In the genomic region with DNA sequence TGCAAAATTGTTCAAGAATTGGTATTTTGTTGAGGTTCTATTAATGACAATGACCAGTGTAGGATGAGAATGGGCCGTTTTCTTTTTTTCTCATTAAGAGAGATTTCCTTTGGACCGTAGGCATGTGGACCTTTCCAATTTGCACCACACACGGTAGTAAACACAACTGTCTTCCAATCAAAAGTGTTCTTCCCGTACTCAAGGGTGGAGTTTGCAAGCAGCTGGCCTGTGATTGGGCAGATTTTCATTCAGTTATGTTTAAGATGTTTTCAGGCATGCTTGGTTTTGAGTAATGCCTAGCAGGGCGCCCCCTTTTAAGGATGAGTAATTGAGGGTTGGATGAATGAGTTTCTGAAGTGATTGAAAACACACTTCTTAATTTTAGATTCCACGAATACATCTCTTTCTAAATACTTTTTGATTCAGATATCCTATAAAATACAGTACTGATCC, we compare ENCODE assay signal across 8 cellular contexts. TPM values are rescaled to one million over a fixed set of nuclear protein-coding genes. Genes with fewer than 3 reads are reported as not detected.
DNase-seq lines count a peak whose midpoint lies in the region; ATAC-seq and TF ChIP-seq lines count a peak whose summit lies in the region.

No MANE protein-coding gene starts in this region.

- H3K9me3 ChIP-seq in cardiac muscle cell (ENCODE audit: low read depth) (no peaks in the 10 kb centered on the region), iPS-18a (ENCODE audit: control insufficient read depth, low read depth, low read length) (no peaks in the 10 kb centered on the region)

- H3K36me3 ChIP-seq in cardiac muscle cell (no peaks in the 10 kb centered on the region), iPS-18a (ENCODE audit: control insufficient read depth, low read depth, low read length) (no peaks in the 10 kb centered on the region)

- no peak overlapping the region for H3K9ac ChIP-seq in iPS-18a (ENCODE audit: low read length)

- H3K4me1 ChIP-seq in cardiac muscle cell (ENCODE audit: low read depth): peaks cover 20% of the 10 kb centered on the region
- H3K4me1 ChIP-seq in iPS-18a (ENCODE audit: control insufficient read depth, low read depth, low read length): peaks cover 19% of the 10 kb centered on the region

- H3K27ac ChIP-seq in cardiac muscle cell (peak overlapping the region; percentile 98), iPS-18a (ENCODE audit: low read length) (no peak overlapping the region)

- no peak for TF ChIP-seq CTCF in cardiac muscle cell (IDR thresholded peaks at IDR 0.05; ENCODE audit: low read depth, low read length)
- TF ChIP-seq CTCF in astrocyte of the cerebellum (IDR thresholded peaks at IDR 0.05; ENCODE audit: low read depth, low read length, missing control alignments): peak; percentile 8

- no peak for ATAC-seq in Right ventricle myocardium inferior
- ATAC-seq in HG03378 (IDR thresholded peaks at IDR 0.05; ENCODE audit: unreplicated experiment): peak; percentile 57

- H3K4me3 ChIP-seq in cardiac muscle cell (peak overlapping the region; percentile 81), astrocyte of the cerebellum (ENCODE audit: low read depth, low read length) (peak overlapping the region; percentile 89), iPS-18a (ENCODE audit: low read length) (peak overlapping the region; percentile 97)

- in situ Hi-C loops in SK-MEL-5 (cut with HindIII; ENCODE audit: low pct_unique_long_range_greater_than_20kb, low sequenced_read_pairs) (no loop called here), astrocyte of the cerebellum (cut with HindIII; ENCODE audit: low sequenced_read_pairs) (no loop called here)

- DNase-seq in cardiac muscle cell (ENCODE audit: low read depth in 1 of 2, low spot score in 1 of 2) (peak; percentile 71 to 78), Right ventricle myocardium inferior (ENCODE audit: missing footprints) (no peak), SK-MEL-5 (ENCODE audit: low read depth, low spot score) (peak; percentile 79), astrocyte of the cerebellum (ENCODE audit: low read depth) (peak; percentile 66), NCI-H2196 (lab: John Stamatoyannopoulos, UW; ENCODE audit: unreplicated experiment) (no peak)
- peak; percentile 48 to 60 for DNase-seq in stimulated activated CD4-positive, alpha-beta T cell treated with anti-CD3 and anti-CD28 coated beads, Interleukin-2, amount 100 ng/mL, for 24 hours

- H3K27me3 ChIP-seq in cardiac muscle cell (no peaks in the 10 kb centered on the region), iPS-18a (ENCODE audit: control insufficient read depth, insufficient read depth, low read length) (no peaks in the 10 kb centered on the region)

- intact Hi-C loops in Right ventricle myocardium inferior (cut with DNase I): no loop called here

RNA-seq across cellular contexts. Expression of gene KDM3B, which starts 2.5 kb away (rescaled TPM):
- total RNA-seq in cardiac muscle cell (69.4 and 99.2 TPM in 2 replicates), Right ventricle myocardium inferior (36.3 TPM)
- 36.5 and 58.4 TPM in 2 replicates for polyA plus RNA-seq in cardiac muscle cell
- total RNA-seq in SK-MEL-5 (2014; rRNA removed; shearing (Covaris generic)): 42.9 and 44.3 TPM in 2 replicates
- polyA plus RNA-seq in SK-MEL-5 (2015; cell fraction: cytosol; rRNA removed): 34.3 and 44.0 TPM in 2 replicates
- 42.1 and 50.2 TPM in 2 replicates for polyA plus RNA-seq in SK-MEL-5 (2015; cell fraction: nucleus; rRNA removed)

RNA-seq across cellular contexts. Expression of gene FAM53C, which starts 16.9 kb away (rescaled TPM):
- total RNA-seq in cardiac muscle cell: 31.1 and 45.4 TPM in 2 replicates
- 43.6 and 52.8 TPM in 2 replicates for polyA plus RNA-seq in cardiac muscle cell
- 30.8 TPM for total RNA-seq in Right ventricle myocardium inferior
- 18.5 and 19.5 TPM in 2 replicates for total RNA-seq in SK-MEL-5 (2014; rRNA removed; shearing (Covaris generic))
- 24.1 and 32.5 TPM in 2 replicates for polyA plus RNA-seq in SK-MEL-5 (2015; cell fraction: cytosol; rRNA removed)
- polyA plus RNA-seq in SK-MEL-5 (2015; cell fraction: nucleus; rRNA removed): 38.2 and 44.8 TPM in 2 replicates

RNA-seq across cellular contexts. Expression of gene CDC25C, which starts 23.3 kb away (rescaled TPM):
- 2.7 and 16.2 TPM in 2 replicates for total RNA-seq in cardiac muscle cell
- polyA plus RNA-seq in cardiac muscle cell: 5.0 and 18.8 TPM in 2 replicates
- total RNA-seq in Right ventricle myocardium inferior: 0.24 TPM
- 9.0 and 9.3 TPM in 2 replicates for total RNA-seq in SK-MEL-5 (2014; rRNA removed; shearing (Covaris generic))
- 8.4 and 9.3 TPM in 2 replicates for polyA plus RNA-seq in SK-MEL-5 (2015; cell fraction: cytosol; rRNA removed)
- 9.3 and 10.9 TPM in 2 replicates for polyA plus RNA-seq in SK-MEL-5 (2015; cell fraction: nucleus; rRNA removed)

Comparison
In these comparisons a context has a peak if more than half of its experiments do, and no peak if none do; other contexts are left out.
1. DNase-seq: peak in cardiac muscle cell (2 of 2), SK-MEL-5 (single experiment), astrocyte of the cerebellum (single experiment) and stimulated activated CD4-positive, alpha-beta T cell treated with anti-CD3 and anti-CD28 coated beads, Interleukin-2, amount 100 ng/mL, for 24 hours (2 of 2); none in Right ventricle myocardium inferior (single experiment) and NCI-H2196 (single experiment).
2. Peak in every context shown above with its lines, with median percentiles within 50 percentile points of each other: H3K4me3 ChIP-seq.